Comparison of ENCODE assay signal across 21 cellular contexts in genomic region chr3:177039875-177040274, GRCh38.
A peak's percentile ranks its signal among the peaks of the same experiment; 100 is the strongest.
DNase-seq lines count a peak whose midpoint lies in the region; ATAC-seq and TF ChIP-seq lines count a peak whose summit lies in the region.
"Had no signal": no experiment of that assay in that cellular context is flagged by ENCODE, and none has a peak within 500 bp of the region (broad histone marks: within the 10 kb centered on the region; RNA-seq: fewer than 3 reads in every experiment).

No MANE protein-coding gene starts in this region.

- no peaks in the 10 kb centered on the region for H3K9me3 ChIP-seq in left ventricle myocardium inferior (replicated peaks)
- peaks cover 14% of the 10 kb centered on the region; the same call in 1 of the 2 replicates for H3K9me3 ChIP-seq in PC-9 (ENCODE audit: insufficient read depth, low read depth)
- no peaks in the 10 kb centered on the region for H3K9me3 ChIP-seq in subcutaneous abdominal adipose tissue (ENCODE audit: control insufficient read depth in 5 of 5, low read length in 5 of 5)
- H3K9me3 ChIP-seq: body of pancreas, ovary, spleen had no signal

- CTCF ChIA-PET in PC-9 (lab: Charles Lee): no interaction called here

- intact Hi-C loops in left ventricle myocardium inferior (cut with micrococcal nuclease) (loop anchor here (10.0 kb wide), 1 partner anchor 1285 kb away; no protein-coding TSS in a partner anchor), left cardiac atrium (cut with DNase I) (loop anchor here in 1 of 2 donors (10.0 kb wide), 1 partner anchor 1285 kb away; no protein-coding TSS in a partner anchor), PC-9 (cut with micrococcal nuclease; ENCODE audit: unreplicated experiment) (no loop called here)

- H3K4me1 ChIP-seq in left ventricle myocardium inferior (peaks cover 48% of the 10 kb centered on the region), PC-9 (replicated peaks; ENCODE audit: insufficient read depth) (peaks cover 17% of the 10 kb centered on the region), foreskin keratinocyte (peaks cover 26% of the 10 kb centered on the region), subcutaneous abdominal adipose tissue (ENCODE audit: control insufficient read depth in 5 of 5, insufficient read depth in 5 of 5, low read length in 5 of 5) (peaks cover 7 to 28% (median 20%) of the 10 kb centered on the region in 5 donors)
- H3K4me1 ChIP-seq: body of pancreas had no signal

- no TSS peak for BruUV-seq in PC-9 (replicated peaks; lab: Mats Ljungman, UMichigan)

- peaks cover 44% of the 10 kb centered on the region for H3K36me3 ChIP-seq in left ventricle myocardium inferior
- peaks cover 81% of the 10 kb centered on the region for H3K36me3 ChIP-seq in PC-9 (ENCODE audit: low read depth)
- peaks cover 27 to 44% (median 33%) of the 10 kb centered on the region in 5 donors for H3K36me3 ChIP-seq in subcutaneous abdominal adipose tissue (ENCODE audit: control insufficient read depth in 5 of 5, insufficient read depth in 5 of 5, low read length in 5 of 5)
- H3K36me3 ChIP-seq: ovary had no signal

- H3K4me2 ChIP-seq in PC-9: no peak overlapping the region

- 0 out of 2 replicates have a peak, but pooled peaks cover 5% of the 10 kb centered on the region for H4K20me1 ChIP-seq in PC-9 (ENCODE audit: insufficient read depth)

- no peak overlapping the region for H2AFZ ChIP-seq in PC-9

- DNase-seq in left ventricle myocardium inferior (no peak), left cardiac atrium (no peak), PC-9 (no peak), foreskin keratinocyte (peak in 1 of 2 donors; percentile 63), SW480 (ENCODE audit: low spot score) (no peak), NCI-H1436 (lab: John Stamatoyannopoulos, UW) (no peak)
- DNase-seq: activated CD4-positive, alpha-beta T cell treated with anti-CD3 and anti-CD28 coated beads for 36 hours; activated naive CD4-positive, alpha-beta T cell treated with Interleukin-2 at 50 U/mL for 16 hours; body of pancreas; dermis blood vessel endothelial cell; esophagus squamous epithelium; left colon; NCI-H1694 treated with DMSO at 0.1 percent for 48 hours; NCI-H446; ovary; SIG-M5; spleen; stimulated activated naive CD4-positive, alpha-beta T cell; T1000 had no signal

- H3K4me3 ChIP-seq in left ventricle myocardium inferior (no peak overlapping the region), PC-9 (no peak overlapping the region), subcutaneous abdominal adipose tissue (ENCODE audit: low read depth in 1 of 5, low read length in 5 of 5) (no peak overlapping the region)
- H3K4me3 ChIP-seq: body of pancreas, esophagus squamous epithelium, ovary, spleen had no signal

- H3K79me2 ChIP-seq in PC-9 (ENCODE audit: low read depth): peaks cover 14% of the 10 kb centered on the region; the same call in 1 of the 2 replicates

- H3K27me3 ChIP-seq in left ventricle myocardium inferior (ENCODE audit: low read depth): no peaks in the 10 kb centered on the region
- no peaks in the 10 kb centered on the region for H3K27me3 ChIP-seq in PC-9 (ENCODE audit: insufficient read depth, low read depth)
- no peaks in the 10 kb centered on the region for H3K27me3 ChIP-seq in foreskin keratinocyte
- no peaks in the 10 kb centered on the region for H3K27me3 ChIP-seq in subcutaneous abdominal adipose tissue (ENCODE audit: control insufficient read depth in 5 of 5, insufficient read depth in 4 of 5, low read length in 5 of 5)
- H3K27me3 ChIP-seq: body of pancreas, esophagus squamous epithelium, ovary, spleen had no signal

- no peak for ATAC-seq in left cardiac atrium
- peak; percentile 86 for ATAC-seq in foreskin keratinocyte
- ATAC-seq in GM18870 (IDR thresholded peaks at IDR 0.05; ENCODE audit: unreplicated experiment): no peak
- ATAC-seq: activated CD4-positive, alpha-beta T cell treated with anti-CD3 and anti-CD28 coated beads for 36 hours; body of pancreas; left colon had no signal

- POLR2A ChIA-PET in PC-9 (lab: Charles Lee; ENCODE audit: unreplicated experiment): no interaction called here

- H3K9ac ChIP-seq in subcutaneous abdominal adipose tissue (ENCODE audit: low read length in 5 of 5): peak overlapping the region in 1 of 5 donors; percentile 69

- H3F3A ChIP-seq in PC-9 (ENCODE audit: insufficient read depth, low read depth): peaks cover 28% of the 10 kb centered on the region

- TF ChIP-seq CTCF in left ventricle myocardium inferior (IDR thresholded peaks at IDR 0.05; ENCODE audit: borderline replicate concordance) (no peak), PC-9 (conservative IDR thresholded peaks at IDR 0.05) (no peak), foreskin keratinocyte (conservative IDR thresholded peaks at IDR 0.05) (no peak)

- no peaks in the 10 kb centered on the region for H3K9me2 ChIP-seq in PC-9 (ENCODE audit: insufficient read depth)

- peak overlapping the region; percentile 63 for H3K27ac ChIP-seq in left ventricle myocardium inferior (replicated peaks)
- H3K27ac ChIP-seq in PC-9: peak overlapping the region; percentile 47
- no peak overlapping the region for H3K27ac ChIP-seq in foreskin keratinocyte
- peak overlapping the region; percentile 94 for H3K27ac ChIP-seq in subcutaneous abdominal adipose tissue (ENCODE audit: low read depth, low read length)
- H3K27ac ChIP-seq: body of pancreas, ovary had no signal
